ENCODE assay signal across 8 cellular contexts in the genomic region with DNA sequence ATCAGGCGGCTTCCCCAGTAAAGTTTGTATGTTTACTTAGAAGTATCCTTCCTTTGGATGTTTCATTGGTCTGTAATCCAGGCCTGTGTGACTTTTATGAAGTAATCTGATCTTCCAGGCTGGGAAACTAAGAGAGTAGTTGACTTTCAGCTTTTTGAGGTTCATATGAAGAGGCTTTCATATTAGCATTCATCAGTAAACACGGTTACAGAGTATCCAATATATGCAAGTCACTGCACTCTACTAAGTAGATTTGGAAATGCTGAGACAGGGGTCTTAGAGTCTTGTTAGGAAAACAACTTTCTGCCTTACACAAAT. TPM values are rescaled to one million over a fixed set of nuclear protein-coding genes. Genes with fewer than 3 reads are reported as not detected.
DNase-seq lines count a peak whose midpoint lies in the region; ATAC-seq and TF ChIP-seq lines count a peak whose summit lies in the region.

No MANE protein-coding gene starts in this region.

- intact Hi-C loops in activated CD4-positive, alpha-beta memory T cell treated with anti-CD3 and anti-CD28 coated beads for 36 hours (cut with micrococcal nuclease): no loop called here
- intact Hi-C loops in stomach (cut with DNase I; ENCODE audit: low total_unique reads): no loop called here

- H3K4me3 Mint-ChIP-seq in T-helper 2 cell treated with Interferon-gamma antibody and Interleukin-4, amounts not matched to agents 5 μg/mL and 100 μg/mL, for 36 hours: peak overlapping the region; percentile 97
- H3K4me3 Mint-ChIP-seq in activated CD4-positive, alpha-beta memory T cell treated with anti-CD3 and anti-CD28 coated beads for 36 hours: peak overlapping the region; percentile 97

- CTCF ChIA-PET in activated CD4-positive, alpha-beta memory T cell treated with anti-CD3 and anti-CD28 coated beads for 36 hours (lab: Charles Lee): interaction anchor here (1.4 to 3.1 kb wide), 3 partner anchors 13 to 407 kb away, joined by 3 to 37 read pairs (median 9); partner anchors contain the start of genes BRIX1 and RAD1

- no peak for TF ChIP-seq EP300 in stomach (IDR thresholded peaks at IDR 0.05)

- H3K27me3 Mint-ChIP-seq in T-helper 2 cell treated with Interferon-gamma antibody and Interleukin-4, amounts not matched to agents 5 μg/mL and 100 μg/mL, for 36 hours (ENCODE audit: low read depth): no peaks in the 10 kb centered on the region
- H3K27me3 Mint-ChIP-seq in activated CD4-positive, alpha-beta memory T cell treated with anti-CD3 and anti-CD28 coated beads for 36 hours: no peaks in the 10 kb centered on the region

- no peak for TF ChIP-seq CTCF in stomach (IDR thresholded peaks at IDR 0.05)

- WGBS in stomach, 5 donors: 0 to 2% (median 1%) methylated on average over 2 of the region's 2 CpGs

- no peak for TF ChIP-seq POLR2A in stomach (IDR thresholded peaks at IDR 0.05)

- H3K4me1 Mint-ChIP-seq in T-helper 2 cell treated with Interferon-gamma antibody and Interleukin-4, amounts not matched to agents 5 μg/mL and 100 μg/mL, for 36 hours (ENCODE audit: low read depth): peaks cover 33% of the 10 kb centered on the region
- peaks cover 27% of the 10 kb centered on the region for H3K4me1 Mint-ChIP-seq in activated CD4-positive, alpha-beta memory T cell treated with anti-CD3 and anti-CD28 coated beads for 36 hours (ENCODE audit: low read depth)

- H3K9me3 ChIP-seq in iPS-15b (ENCODE audit: control insufficient read depth, insufficient read depth, low read length): no peaks in the 10 kb centered on the region
- no peaks in the 10 kb centered on the region for H3K9me3 ChIP-seq in stomach

- peaks cover 27% of the 10 kb centered on the region for H3K36me3 Mint-ChIP-seq in T-helper 2 cell treated with Interferon-gamma antibody and Interleukin-4, amounts not matched to agents 5 μg/mL and 100 μg/mL, for 36 hours (ENCODE audit: low read depth)
- peaks cover 24% of the 10 kb centered on the region for H3K36me3 Mint-ChIP-seq in activated CD4-positive, alpha-beta memory T cell treated with anti-CD3 and anti-CD28 coated beads for 36 hours

- H3K9ac ChIP-seq in iPS-15b (ENCODE audit: low read depth, low read length): peak overlapping the region; percentile 42

- H3K27me3 ChIP-seq in iPS-15b (ENCODE audit: control insufficient read depth, insufficient read depth, low read length): no peaks in the 10 kb centered on the region
- no peaks in the 10 kb centered on the region for H3K27me3 ChIP-seq in stomach

- no peak for ATAC-seq in HG02763 (IDR thresholded peaks at IDR 0.05; ENCODE audit: unreplicated experiment)

- H3K36me3 ChIP-seq in iPS-15b (ENCODE audit: control insufficient read depth, insufficient read depth, low read length) (peaks cover 3% of the 10 kb centered on the region), stomach (peaks cover 0 to 30% (median 23%) of the 10 kb centered on the region in 4 donors)

- POLR2A ChIA-PET in activated CD4-positive, alpha-beta memory T cell treated with anti-CD3 and anti-CD28 coated beads for 36 hours (lab: Charles Lee): interaction anchor here (1.0 to 2.5 kb wide), 4 partner anchors 9 to 1221 kb away, joined by 3 to 77 read pairs (median 4); partner anchors contain the start of genes BRIX1, LMBRD2, RAD1 and RAI14

- H3K9me3 Mint-ChIP-seq in T-helper 2 cell treated with Interferon-gamma antibody and Interleukin-4, amounts not matched to agents 5 μg/mL and 100 μg/mL, for 36 hours: no peaks in the 10 kb centered on the region
- H3K9me3 Mint-ChIP-seq in activated CD4-positive, alpha-beta memory T cell treated with anti-CD3 and anti-CD28 coated beads for 36 hours: no peaks in the 10 kb centered on the region

- DNase-seq in T-helper 2 cell treated with Interferon-gamma antibody and Interleukin-4, amounts not matched to agents 5 μg/mL and 100 μg/mL, for 36 hours (ENCODE audit: low spot score): no peak
- DNase-seq in T-helper 2 cell (no peak), stomach (no peak), NCI-H1694 treated with DMSO at 0.1 percent for 48 hours (lab: John Stamatoyannopoulos, UW) (no peak), superior temporal gyrus (ENCODE audit: extremely low spot score) (no peak)
- DNase-seq in activated CD4-positive, alpha-beta memory T cell treated with anti-CD3 and anti-CD28 coated beads for 36 hours: no peak

- H3K4me3 ChIP-seq in iPS-15b (ENCODE audit: low read depth, low read length) (peak overlapping the region; percentile 89), stomach (peak overlapping the region; percentile 68 to 84 (median 80))

- peak overlapping the region in 4 of 5 donors; percentile 88 to 98 (median 96) for H3K27ac ChIP-seq in stomach

- H3K4me1 ChIP-seq in iPS-15b (ENCODE audit: control insufficient read depth, insufficient read depth, low read length) (peaks cover 5% of the 10 kb centered on the region), stomach (peaks cover 10 to 42% (median 22%) of the 10 kb centered on the region in 4 donors)

- peak overlapping the region; percentile 96 for H3K27ac Mint-ChIP-seq in T-helper 2 cell treated with Interferon-gamma antibody and Interleukin-4, amounts not matched to agents 5 μg/mL and 100 μg/mL, for 36 hours
- peak overlapping the region; percentile 93 for H3K27ac Mint-ChIP-seq in activated CD4-positive, alpha-beta memory T cell treated with anti-CD3 and anti-CD28 coated beads for 36 hours

RNA-seq across cellular contexts. Expression of gene DNAJC21, which starts 1.1 kb away (rescaled TPM):
- 10 to 100 TPM; 60.3 to 62.3 TPM for total RNA-seq in activated CD4-positive, alpha-beta memory T cell treated with anti-CD3 and anti-CD28 coated beads for 36 hours
- total RNA-seq in stomach: 10 to 100 TPM; 30.4 to 69.4 (median 32.3) TPM
- 10 to 100 TPM; 21.8 to 32.2 (median 22.1) TPM for polyA plus RNA-seq in stomach

RNA-seq across cellular contexts. Expression of gene BRIX1, which starts 15.0 kb away (rescaled TPM):
- 10 to 100 TPM; 67.4 to 71.4 TPM for total RNA-seq in activated CD4-positive, alpha-beta memory T cell treated with anti-CD3 and anti-CD28 coated beads for 36 hours
- 10 to 100 TPM in 3 of 5 donors, 1 to 10 TPM in 1, not detected in 1; 3.8 to 36.2 (median 15.5) TPM for total RNA-seq in stomach
- polyA plus RNA-seq in stomach: 10 to 100 TPM; 17.1 to 22.5 (median 21.4) TPM

RNA-seq across cellular contexts. Expression of gene RAD1, which starts 15.2 kb away (rescaled TPM):
- 10 to 100 TPM; 36.2 to 38.3 TPM for total RNA-seq in activated CD4-positive, alpha-beta memory T cell treated with anti-CD3 and anti-CD28 coated beads for 36 hours
- total RNA-seq in stomach: 10 to 100 TPM in 3 of 5 donors, 1 to 10 TPM in 2; 4.9 to 33.6 (median 15.5) TPM
- 10 to 100 TPM in 2 of 3 donors, 1 to 10 TPM in 1; 8.1 to 15.3 (median 14.9) TPM for polyA plus RNA-seq in stomach
